In genomic region chr2:192741889-192742288, GRCh38 we compare ENCODE assay signal across 12 cellular contexts.
DNase-seq lines count a peak whose midpoint lies in the region; FAIRE-seq lines count a peak whose summit lies in the region.
"Had no signal": no experiment of that assay in that cellular context is flagged by ENCODE, and none has a peak within 500 bp of the region (broad histone marks: within the 10 kb centered on the region; RNA-seq: fewer than 3 reads in every experiment).

No MANE protein-coding gene starts in this region.

- no peak overlapping the region for H3K4me2 ChIP-seq in Karpas-422 (ENCODE audit: low read depth, low read length, poor library complexity, severe bottlenecking)

- H4K20me1 ChIP-seq in Karpas-422 (ENCODE audit: insufficient read depth, low read depth, low read length), result no peaks in the 10 kb centered on the region

- no peaks in the 10 kb centered on the region for H3K4me1 ChIP-seq in Karpas-422 (ENCODE audit: low read length)

- no peak for FAIRE-seq in HTR-8/SVneo (lab: Jason Lieb, UNC)

- H3K4me3 ChIP-seq in Karpas-422 (ENCODE audit: low read length), result no peak overlapping the region
- H3K4me3 ChIP-seq: SK-N-MC had no signal

- no peak overlapping the region for H3K9ac ChIP-seq in Karpas-422 (ENCODE audit: low read length)

- H3K9me2 ChIP-seq in Karpas-422 (replicated peaks; ENCODE audit: insufficient read depth, low read length), result no peaks in the 10 kb centered on the region

- H3K9me3 ChIP-seq in Karpas-422 (ENCODE audit: low read length), result peaks cover 23% of the 10 kb centered on the region

- no peak overlapping the region for H3K27ac ChIP-seq in Karpas-422 (ENCODE audit: low read length)
- H3K27ac ChIP-seq: SK-N-MC had no signal

- no peak overlapping the region for H2AFZ ChIP-seq in Karpas-422 (ENCODE audit: low read length)

- H3K27me3 ChIP-seq in Karpas-422 (ENCODE audit: low read length), result no peaks in the 10 kb centered on the region

- H3K36me3 ChIP-seq in Karpas-422 (ENCODE audit: insufficient read depth, low read length), result no peaks in the 10 kb centered on the region

- H3K79me2 ChIP-seq in Karpas-422 (ENCODE audit: low read length), result no peaks in the 10 kb centered on the region

- DNase-seq in D341Med (ENCODE audit: low spot score), result peak; percentile 15
- peak; percentile 19 for DNase-seq in LHCN-M2 (ENCODE audit: low read depth)
- DNase-seq in UCSD-AML1 (lab: John Stamatoyannopoulos, UW; ENCODE audit: unreplicated experiment), result peak; percentile 0
- peak; percentile 7 for DNase-seq in left kidney (ENCODE audit: low read depth, low spot score)
- DNase-seq in HTR-8/SVneo (ENCODE audit: insufficient read length, low spot score), result no peak
- no peak for DNase-seq in Karpas-422
- no peak for DNase-seq in middle frontal gyrus (ENCODE audit: extremely low spot score, low spot score)
- no peak for DNase-seq in inferior parietal cortex (ENCODE audit: extremely low spot score)
- DNase-seq: activated CD4-positive, alpha-beta T cell treated with anti-CD3 and anti-CD28 coated beads for 36 hours; cerebellar nuclear complex; nucleus accumbens had no signal

Comparison
In these comparisons a context has a peak if more than half of its experiments do, and no peak if none do; other contexts are left out.
1. DNase-seq: peak in D341Med (single experiment), LHCN-M2 (single experiment), UCSD-AML1 (single experiment) and left kidney (single experiment); none in HTR-8/SVneo (single experiment), Karpas-422 (single experiment), middle frontal gyrus (single experiment) and inferior parietal cortex (single experiment).